In genomic region chr7:123131556-123132345, GRCh38 we compare ENCODE assay signal across 16 cellular contexts.
DNase-seq lines count a peak whose midpoint lies in the region; TF ChIP-seq lines count a peak whose summit lies in the region.
"Had no signal": no experiment of that assay in that cellular context is flagged by ENCODE, and none has a peak within 500 bp of the region (broad histone marks: within the 10 kb centered on the region; RNA-seq: fewer than 3 reads in every experiment).

No MANE protein-coding gene starts in this region.

- no peak overlapping the region for H3K4me2 ChIP-seq in hepatocyte
- H3K4me2 ChIP-seq: BLaER1 treated with 17β-estradiol and CSF1 and Interleukin-3, amounts not matched to agents 10 nM and 100 nM had no signal

- H2AFZ ChIP-seq in hepatocyte, result no peak overlapping the region

- TF ChIP-seq CTCF in hepatocyte (IDR thresholded peaks at IDR 0.05; ENCODE audit: poor library complexity), result no peak

- no peak overlapping the region for H3K27ac ChIP-seq in hepatocyte
- H3K27ac ChIP-seq: BLaER1 treated with 17β-estradiol and CSF1 and Interleukin-3, amounts not matched to agents 10 nM and 100 nM had no signal

- no peaks in the 10 kb centered on the region for H3K36me3 ChIP-seq in hepatocyte (replicated peaks; ENCODE audit: insufficient read depth, low read depth)
- H3K36me3 ChIP-seq: BLaER1 treated with 17β-estradiol and CSF1 and Interleukin-3, amounts not matched to agents 10 nM and 100 nM had no signal

- H4K20me1 ChIP-seq in hepatocyte (ENCODE audit: insufficient read depth, poor library complexity, severe bottlenecking), result no peaks in the 10 kb centered on the region
- H4K20me1 ChIP-seq: BLaER1 treated with 17β-estradiol and CSF1 and Interleukin-3, amounts not matched to agents 10 nM and 100 nM had no signal

- DNase-seq in DMS53 (lab: John Stamatoyannopoulos, UW) (peak; percentile 13), DMS53 treated with DMSO at 0.1 percent for 48 hours (lab: John Stamatoyannopoulos, UW; ENCODE audit: unreplicated experiment) (no peak), NCI-H1417 (lab: John Stamatoyannopoulos, UW) (peak in 2 of 3 experiments; percentile 42 to 80), NCI-H69 (lab: John Stamatoyannopoulos, UW) (peak; percentile 88), cerebellum (ENCODE audit: low spot score) (peak; percentile 77), DMS79 (lab: John Stamatoyannopoulos, UW) (no peak), hepatocyte (ENCODE audit: low spot score) (no peak)
- DNase-seq: 8988T; CD4-positive, CD25-positive, alpha-beta regulatory T cell; DMS79 treated with DMSO at 0.1 percent for 48 hours; EL; GDM1; GOT3; H9; IMR-90 had no signal

- H3K79me2 ChIP-seq in hepatocyte, result no peaks in the 10 kb centered on the region

- WGBS in hepatocyte (ENCODE audit: low lambda C conversion rate, missing lambda C conversion rate), result 50% methylated on average over 3 of the region's 3 CpGs

- no peaks in the 10 kb centered on the region for H3K9me2 ChIP-seq in hepatocyte (replicated peaks; ENCODE audit: insufficient read depth)

- H3K4me1 ChIP-seq in hepatocyte (ENCODE audit: insufficient read depth), result no peaks in the 10 kb centered on the region
- H3K4me1 ChIP-seq: BLaER1 treated with 17β-estradiol and CSF1 and Interleukin-3, amounts not matched to agents 10 nM and 100 nM had no signal

- H3K27me3 ChIP-seq in hepatocyte, result no peaks in the 10 kb centered on the region
- H3K27me3 ChIP-seq: BLaER1 treated with 17β-estradiol and CSF1 and Interleukin-3, amounts not matched to agents 10 nM and 100 nM had no signal

- H3K4me3 ChIP-seq in hepatocyte, result no peak overlapping the region
- H3K4me3 ChIP-seq: BLaER1 treated with 17β-estradiol and CSF1 and Interleukin-3, amounts not matched to agents 10 nM and 100 nM had no signal

- no peaks in the 10 kb centered on the region for H3K9me3 ChIP-seq in hepatocyte (ENCODE audit: low read depth)
- H3K9me3 ChIP-seq: BLaER1 treated with 17β-estradiol and CSF1 and Interleukin-3, amounts not matched to agents 10 nM and 100 nM had no signal

Comparison
In these comparisons a context has a peak if more than half of its experiments do, and no peak if none do; other contexts are left out.
1. DNase-seq: peak in DMS53 (single experiment), NCI-H1417 (2 of 3), NCI-H69 (single experiment) and cerebellum (single experiment); none in DMS53 treated with DMSO at 0.1 percent for 48 hours (single experiment), DMS79 (single experiment) and hepatocyte (single experiment).